ENCODE assay signal across 9 cellular contexts in the genomic region with DNA sequence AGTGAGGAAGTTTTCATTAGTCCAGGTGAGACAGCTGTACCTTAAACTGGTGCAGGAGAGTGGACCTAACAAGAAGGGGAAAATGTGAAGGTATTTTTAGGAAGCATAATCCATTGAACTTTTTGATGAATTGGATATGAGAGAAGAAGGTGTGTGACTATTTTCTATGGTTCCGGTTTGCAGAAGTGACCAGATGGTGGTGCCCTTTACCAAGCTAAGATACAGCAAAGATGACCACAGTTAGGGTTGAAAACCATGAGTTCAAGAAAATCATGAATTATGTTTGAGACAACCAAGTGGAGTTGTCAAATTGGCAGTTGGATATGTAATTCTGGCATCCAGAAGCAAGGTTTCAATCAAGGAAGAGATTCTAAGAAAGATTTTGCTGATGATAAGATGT.
DNase-seq lines count a peak whose midpoint lies in the region; ATAC-seq and TF ChIP-seq lines count a peak whose summit lies in the region.
"Had no signal": no experiment of that assay in that cellular context is flagged by ENCODE, and none has a peak within 500 bp of the region (broad histone marks: within the 10 kb centered on the region; RNA-seq: fewer than 3 reads in every experiment).

No MANE protein-coding gene starts in this region.

- peak; percentile 60 for TF ChIP-seq RAD21 in HCT116 (IDR thresholded peaks at IDR 0.05; ENCODE audit: low read depth)

- no peak for TF ChIP-seq POLR2A in HCT116 (IDR thresholded peaks at IDR 0.05; ENCODE audit: borderline replicate concordance, extremely low read depth, insufficient read depth, insufficient read length)

- no peaks in the 10 kb centered on the region for H3K27me3 ChIP-seq in HCT116 (ENCODE audit: insufficient read depth, low read length)
- peaks cover 24% of the 10 kb centered on the region for H3K27me3 ChIP-seq in PC-3 (ENCODE audit: low read length)
- no peaks in the 10 kb centered on the region for H3K27me3 ChIP-seq in CD4-positive, alpha-beta memory T cell (ENCODE audit: insufficient read depth, low read length)

- H3F3A ChIP-seq in PC-3 (ENCODE audit: low read length, unreplicated experiment), result no peaks in the 10 kb centered on the region

- H3K9me3 ChIP-seq in HCT116 (ENCODE audit: control insufficient read depth in 1 of 2, insufficient read depth in 1 of 2, low read depth in 1 of 2, low read length in 2 of 2) (no peaks in the 10 kb centered on the region), PC-3 (ENCODE audit: low read length) (no peaks in the 10 kb centered on the region)
- peaks cover 0 to 3% of the 10 kb centered on the region in 2 donors for H3K9me3 ChIP-seq in CD4-positive, alpha-beta memory T cell (ENCODE audit: control insufficient read depth in 1 of 2, low read length in 2 of 2)

- no peak overlapping the region for H3K4me3 Mint-ChIP-seq in CD4-positive, alpha-beta memory T cell

- H3K9me2 ChIP-seq in HCT116 (ENCODE audit: insufficient read depth), result no peaks in the 10 kb centered on the region
- no peaks in the 10 kb centered on the region for H3K9me2 ChIP-seq in PC-3 (replicated peaks; ENCODE audit: low read length)

- H3K27ac Mint-ChIP-seq in CD4-positive, alpha-beta memory T cell, result no peak overlapping the region

- no peaks in the 10 kb centered on the region for H3K4me1 ChIP-seq in HCT116 (ENCODE audit: control insufficient read depth in 1 of 2, insufficient read depth in 2 of 2, low read length in 2 of 2)
- no peaks in the 10 kb centered on the region for H3K4me1 ChIP-seq in PC-3 (ENCODE audit: insufficient read depth, low read length)
- H3K4me1 ChIP-seq in CD4-positive, alpha-beta memory T cell (ENCODE audit: insufficient read depth, low read length), result no peaks in the 10 kb centered on the region

- no peaks in the 10 kb centered on the region for H4K20me1 ChIP-seq in HCT116 (ENCODE audit: insufficient read depth)
- no peaks in the 10 kb centered on the region for H4K20me1 ChIP-seq in PC-3 (ENCODE audit: low read length)

- CTCF ChIA-PET in HCT116 (lab: Charles Lee), result interaction anchor here (0.8 to 2.6 kb wide), 3 partner anchors 142 to 325 kb away, joined by 3 to 17 read pairs (median 16); no protein-coding TSS in a partner anchor
- CTCF ChIA-PET in PC-3 (lab: Charles Lee), result no interaction called here
- CTCF ChIA-PET in CD4-positive, alpha-beta memory T cell (lab: Charles Lee; ENCODE audit: partially characterized antibody), result no interaction called here

- H3K27me3 Mint-ChIP-seq in CD4-positive, alpha-beta memory T cell, result peaks cover 0 to 4% of the 10 kb centered on the region in 2 donors

- H3K36me3 ChIP-seq in HCT116 (ENCODE audit: control insufficient read depth in 1 of 2, insufficient read depth in 2 of 2, low read length in 2 of 2) (no peaks in the 10 kb centered on the region), PC-3 (ENCODE audit: low read depth, low read length) (no peaks in the 10 kb centered on the region)
- no peaks in the 10 kb centered on the region for H3K36me3 ChIP-seq in CD4-positive, alpha-beta memory T cell (ENCODE audit: insufficient read depth, low read length)

- no peaks in the 10 kb centered on the region for H3K36me3 Mint-ChIP-seq in CD4-positive, alpha-beta memory T cell

- POLR2A ChIA-PET in HCT116 (lab: Charles Lee), result no interaction called here
- POLR2A ChIA-PET in PC-3 (lab: Charles Lee; ENCODE audit: unreplicated experiment), result no interaction called here
- POLR2A ChIA-PET in CD4-positive, alpha-beta memory T cell (lab: Charles Lee; ENCODE audit: partially characterized antibody), result no interaction called here

- H3K79me2 ChIP-seq in HCT116 (ENCODE audit: insufficient read depth, low read length) (no peaks in the 10 kb centered on the region), PC-3 (ENCODE audit: low read length) (no peaks in the 10 kb centered on the region)

- RAD21 ChIA-PET in HCT116 (lab: Charles Lee; ENCODE audit: low non-redundant PET in 1 of 2, low total read pairs in 2 of 2, uncharacterized antibody in 2 of 2, unreplicated experiment in 2 of 2), result no interaction called here

- BruUV-seq in HCT116 (replicated peaks; lab: Mats Ljungman, UMichigan) (no TSS peak), PC-3 (replicated peaks; lab: Mats Ljungman, UMichigan) (no TSS peak)

- H3K9ac ChIP-seq in HCT116 (ENCODE audit: low read length) (no peak overlapping the region), PC-3 (ENCODE audit: low read length) (no peak overlapping the region)

- H3K4me3 ChIP-seq in HCT116 (replicated peaks in 1 of 2; ENCODE audit: low read depth in 1 of 2, low read length in 2 of 2) (no peak overlapping the region), PC-3 (ENCODE audit: low read length) (no peak overlapping the region)
- no peak overlapping the region for H3K4me3 ChIP-seq in CD4-positive, alpha-beta memory T cell (ENCODE audit: low read length in 2 of 2)

- H3K4me1 Mint-ChIP-seq in CD4-positive, alpha-beta memory T cell, result no peaks in the 10 kb centered on the region

- ATAC-seq in HCT116, result peak; percentile 63
- peak; percentile 55; the same call in 1 of the 2 replicates for ATAC-seq in PC-3

- H3K9me3 Mint-ChIP-seq in CD4-positive, alpha-beta memory T cell, result peaks cover 0 to 5% (median 1%) of the 10 kb centered on the region in 8 donors

- peak; percentile 31 to 56 (median 31); a peak in 4 of 6 replicates for TF ChIP-seq CTCF in HCT116 (IDR thresholded peaks at IDR 0.05 in 2 of 3, conservative IDR thresholded peaks at IDR 0.05 in 1 of 3; ENCODE audit: borderline replicate concordance in 1 of 3, insufficient read depth in 1 of 3, low read depth in 2 of 3, low read length in 2 of 3)
- peak; percentile 83 for TF ChIP-seq CTCF in PC-3 (conservative IDR thresholded peaks at IDR 0.05; ENCODE audit: low read depth, low read length)

- no peak overlapping the region for H3K27ac ChIP-seq in HCT116 (ENCODE audit: low read depth, low read length)
- no peak overlapping the region for H3K27ac ChIP-seq in PC-3 (ENCODE audit: low read length)
- no peak overlapping the region for H3K27ac ChIP-seq in CD4-positive, alpha-beta memory T cell (ENCODE audit: low read depth, low read length)

- intact Hi-C loops in HCT116 (cut with micrococcal nuclease) (loop anchor here (1.0 to 2.0 kb wide), 3 partner anchors 141 to 325 kb away; no protein-coding TSS in a partner anchor), PC-3 (cut with micrococcal nuclease) (loop anchor here (1.0 to 10.0 kb wide), 3 partner anchors 141 to 321 kb away; no protein-coding TSS in a partner anchor)
- intact Hi-C loops in CD4-positive, alpha-beta memory T cell (cut with micrococcal nuclease), result no loop called here

- peak; percentile 15 for DNase-seq in CD1c-positive myeloid dendritic cell (ENCODE audit: extremely low spot score)
- DNase-seq in HCT116 (ENCODE audit: low read depth, low spot score), result peak; percentile 15
- DNase-seq in PC-3, result peak; percentile 57
- DNase-seq in iPS-NIHi7 (ENCODE audit: extremely low spot score), result peak; percentile 36
- no peak for DNase-seq in KG1 (lab: John Stamatoyannopoulos, UW)
- no peak for DNase-seq in CD4-positive, alpha-beta memory T cell
- no peak for DNase-seq in mesenteric fat pad (ENCODE audit: low spot score)
- DNase-seq in stimulated activated CD4-positive, alpha-beta T cell treated with anti-CD3 and anti-CD28 coated beads, Interleukin-15, amount 100 ng/mL, for 24 hours, result no peak
- DNase-seq: NCI-H226 had no signal

- H2AFZ ChIP-seq in HCT116 (ENCODE audit: low read depth, low read length, poor library complexity, severe bottlenecking) (no peak overlapping the region), PC-3 (ENCODE audit: low read length) (no peak overlapping the region)

- H3K4me2 ChIP-seq in HCT116 (ENCODE audit: low read length), result no peak overlapping the region
- no peak overlapping the region for H3K4me2 ChIP-seq in PC-3 (ENCODE audit: low read length)

TF ChIP-seq in HCT116, 20 proteins besides CTCF, POLR2A, EP300 and RAD21 (continues in another document):
- TF ChIP-seq EGR1 (IDR thresholded peaks at IDR 0.05; ENCODE audit: low read depth) (no peak), CEBPB (IDR thresholded peaks at IDR 0.05; ENCODE audit: low read depth) (no peak), CBX3 (IDR thresholded peaks at IDR 0.05; ENCODE audit: low read depth) (no peak)
- TF ChIP-seq, protein P1, sequence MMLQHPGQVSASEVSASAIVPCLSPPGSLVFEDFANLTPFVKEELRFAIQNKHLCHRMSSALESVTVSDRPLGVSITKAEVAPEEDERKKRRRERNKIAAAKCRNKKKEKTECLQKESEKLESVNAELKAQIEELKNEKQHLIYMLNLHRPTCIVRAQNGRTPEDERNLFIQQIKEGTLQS (IDR thresholded peaks at IDR 0.05), result no peak
- TF ChIP-seq, protein P2, sequence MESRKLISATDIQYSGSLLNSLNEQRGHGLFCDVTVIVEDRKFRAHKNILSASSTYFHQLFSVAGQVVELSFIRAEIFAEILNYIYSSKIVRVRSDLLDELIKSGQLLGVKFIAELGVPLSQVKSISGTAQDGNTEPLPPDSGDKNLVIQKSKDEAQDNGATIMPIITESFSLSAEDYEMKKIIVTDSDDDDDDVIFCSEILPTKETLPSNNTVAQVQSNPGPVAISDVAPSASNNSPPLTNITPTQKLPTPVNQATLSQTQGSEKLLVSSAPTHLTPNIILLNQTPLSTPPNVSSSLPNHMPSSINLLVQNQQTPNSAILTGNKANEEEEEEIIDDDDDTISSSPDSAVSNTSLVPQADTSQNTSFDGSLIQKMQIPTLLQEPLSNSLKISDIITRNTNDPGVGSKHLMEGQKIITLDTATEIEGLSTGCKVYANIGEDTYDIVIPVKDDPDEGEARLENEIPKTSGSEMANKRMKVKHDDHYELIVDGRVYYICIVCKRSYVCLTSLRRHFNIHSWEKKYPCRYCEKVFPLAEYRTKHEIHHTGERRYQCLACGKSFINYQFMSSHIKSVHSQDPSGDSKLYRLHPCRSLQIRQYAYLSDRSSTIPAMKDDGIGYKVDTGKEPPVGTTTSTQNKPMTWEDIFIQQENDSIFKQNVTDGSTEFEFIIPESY (IDR thresholded peaks at IDR 0.05; ENCODE audit: extremely low read depth, insufficient replicate concordance, low read length), result no peak

Comparison
In these comparisons a context has a peak if more than half of its experiments do, and no peak if none do; other contexts are left out.
1. DNase-seq: peak in CD1c-positive myeloid dendritic cell (single experiment), HCT116 (single experiment), PC-3 (single experiment) and iPS-NIHi7 (single experiment); none in KG1 (single experiment), CD4-positive, alpha-beta memory T cell (0 of 5), mesenteric fat pad (single experiment) and stimulated activated CD4-positive, alpha-beta T cell treated with anti-CD3 and anti-CD28 coated beads, Interleukin-15, amount 100 ng/mL, for 24 hours (single experiment).